In the genomic region with DNA sequence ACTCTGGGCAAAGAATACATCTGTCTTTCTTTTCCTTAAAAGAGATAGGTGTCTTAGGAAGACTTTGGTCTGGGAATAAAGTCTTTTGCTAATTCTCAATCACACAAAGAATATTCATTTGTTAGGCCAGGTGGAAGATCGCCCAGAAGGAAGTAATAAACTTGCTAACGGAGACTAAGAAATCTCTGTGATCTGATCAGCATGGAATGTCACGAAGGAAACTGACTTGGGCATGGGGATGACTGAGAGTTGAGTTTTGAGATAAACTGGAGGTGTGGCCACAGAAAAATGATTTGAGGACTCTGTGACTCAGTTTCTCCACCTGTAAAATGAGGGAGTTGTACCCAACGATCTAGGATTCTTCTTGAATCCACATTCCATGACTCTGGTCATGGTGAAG, we compare ENCODE assay signal across 15 cellular contexts.
A peak's percentile ranks its signal among the peaks of the same experiment; 100 is the strongest.
DNase-seq lines count a peak whose midpoint lies in the region; ATAC-seq and TF ChIP-seq lines count a peak whose summit lies in the region.
"Had no signal": no experiment of that assay in that cellular context is flagged by ENCODE, and none has a peak within 500 bp of the region (broad histone marks: within the 10 kb centered on the region; RNA-seq: fewer than 3 reads in every experiment).

No MANE protein-coding gene starts in this region.

- peak overlapping the region; percentile 80 for H3K27ac ChIP-seq in Panc1 (ENCODE audit: low read length)
- H3K27ac ChIP-seq: spleen had no signal

- CTCF ChIA-PET in Panc1 (lab: Charles Lee), result no interaction called here

- H3K4me3 ChIP-seq in AG10803 (ENCODE audit: low read length), result no peak overlapping the region
- H3K4me3 ChIP-seq in Panc1 (ENCODE audit: low read depth in 2 of 2, low read length in 2 of 2), result no peak overlapping the region
- H3K4me3 ChIP-seq: adrenal gland, dorsolateral prefrontal cortex, spleen, tibial nerve had no signal

- TF ChIP-seq CTCF in AG10803 (conservative IDR thresholded peaks at IDR 0.05; ENCODE audit: low read length), result no peak
- TF ChIP-seq CTCF in Panc1 (IDR thresholded peaks at IDR 0.05), result no peak

- intact Hi-C loops in Panc1 (cut with micrococcal nuclease; ENCODE audit: unreplicated experiment), result no loop called here

- peaks cover 21% of the 10 kb centered on the region for H3K4me1 ChIP-seq in Panc1 (ENCODE audit: control insufficient read depth, insufficient read depth, low read length)
- H3K4me1 ChIP-seq: adrenal gland, spleen, tibial nerve had no signal

- no peaks in the 10 kb centered on the region for H3K36me3 ChIP-seq in Panc1 (ENCODE audit: control insufficient read depth, insufficient read depth, low read length)
- H3K36me3 ChIP-seq: adrenal gland, spleen, tibial nerve had no signal

- no peaks in the 10 kb centered on the region for H3K9me3 ChIP-seq in Panc1 (ENCODE audit: control insufficient read depth, insufficient read depth, low read depth, low read length)
- H3K9me3 ChIP-seq: adrenal gland, spleen, tibial nerve had no signal

- peak; percentile 59 for ATAC-seq in Panc1
- no peak for ATAC-seq in GM18858 (IDR thresholded peaks at IDR 0.05; ENCODE audit: unreplicated experiment)
- no peak for ATAC-seq in HG03039 (IDR thresholded peaks at IDR 0.05; ENCODE audit: unreplicated experiment)
- ATAC-seq: T-cell had no signal

- no peaks in the 10 kb centered on the region for H3K27me3 ChIP-seq in Panc1 (ENCODE audit: control insufficient read depth, insufficient read depth, low read length)
- H3K27me3 ChIP-seq: adrenal gland, spleen, tibial nerve had no signal

- POLR2A ChIA-PET in Panc1 (lab: Charles Lee), result no interaction called here

- peak; percentile 70 for DNase-seq in AG10803 (ENCODE audit: low read depth)
- DNase-seq in Panc1 (ENCODE audit: low read depth, low spot score), result no peak
- DNase-seq in fibroblast of peridontal ligament (ENCODE audit: extremely low read depth), result peak; percentile 36
- peak; percentile 43 for DNase-seq in renal cortical epithelial cell (ENCODE audit: low read depth)
- DNase-seq in KBM-7, result no peak
- no peak for DNase-seq in activated effector memory CD4-positive, alpha-beta T cell treated with anti-CD3 and anti-CD28 coated beads, Interleukin-2, amount 50 U/mL, for 16 hours
- DNase-seq: adrenal gland, dorsolateral prefrontal cortex, NCI-H187 treated with DMSO at 0.1 percent for 48 hours, NCI-H526 treated with DMSO at 0.1 percent for 48 hours, spleen, T-cell had no signal

- no TSS peak for BruUV-seq in Panc1 (replicated peaks; lab: Mats Ljungman, UMichigan)

- in situ Hi-C loops in Panc1 (cut with HindIII; ENCODE audit: low pct_unique_long_range_greater_than_20kb, low sequenced_read_pairs), result no loop called here
- in situ Hi-C loops in KBM-7 (cut with MboI; ENCODE audit: low pct_unique_long_range_greater_than_20kb, low sequenced_read_pairs), result no loop called here

Comparison
In these comparisons a context has a peak if more than half of its experiments do, and no peak if none do; other contexts are left out.
1. DNase-seq: peak in AG10803 (single experiment), fibroblast of peridontal ligament (single experiment) and renal cortical epithelial cell (single experiment); none in Panc1 (single experiment), KBM-7 (single experiment) and activated effector memory CD4-positive, alpha-beta T cell treated with anti-CD3 and anti-CD28 coated beads, Interleukin-2, amount 50 U/mL, for 16 hours (single experiment).